In genomic region chr2:67260348-67261277, GRCh38 we compare ENCODE assay signal across 10 cellular contexts.
DNase-seq lines count a peak whose midpoint lies in the region; ATAC-seq and TF ChIP-seq lines count a peak whose summit lies in the region.
"Had no signal": no experiment of that assay in that cellular context is flagged by ENCODE, and none has a peak within 500 bp of the region (broad histone marks: within the 10 kb centered on the region; RNA-seq: fewer than 3 reads in every experiment).

No MANE protein-coding gene starts in this region.

- no peak overlapping the region for H3K27ac Mint-ChIP-seq in activated T-helper 1 cell treated with anti-CD3 and anti-CD28 coated beads, Interleukin-12 subunit alpha, Interleukin-12 subunit beta, Interleukin-2, Interleukin-4 antibody, amounts not matched to agents 30 ng/mL and 10 ng/mL and 1 ng/mL, durations not matched to agents 14 hours and 24 hours and 36 hours
- H3K27ac Mint-ChIP-seq in neural progenitor cell, result no peak overlapping the region
- H3K27ac Mint-ChIP-seq: stimulated activated naive CD8-positive, alpha-beta T cell treated with anti-CD3 and anti-CD28 coated beads, Interleukin-15, Interleukin-2, amounts not matched to agents 100 ng/mL and 50 ng/mL, for 24 hours; T-helper 1 cell treated with Interleukin-12 subunit alpha and Interleukin-12 subunit beta and Interleukin-4 antibody, amounts not matched to agents 30 μg/mL and 1 μg/mL, for 36 hours had no signal

- no peak overlapping the region for H3K9ac ChIP-seq in neural progenitor cell

- no peaks in the 10 kb centered on the region for H3K36me3 Mint-ChIP-seq in activated T-helper 1 cell treated with anti-CD3 and anti-CD28 coated beads, Interleukin-12 subunit alpha, Interleukin-12 subunit beta, Interleukin-2, Interleukin-4 antibody, amounts not matched to agents 30 ng/mL and 10 ng/mL and 1 ng/mL, durations not matched to agents 14 hours and 24 hours and 36 hours (ENCODE audit: low read depth)
- no peaks in the 10 kb centered on the region for H3K36me3 Mint-ChIP-seq in neural progenitor cell

- intact Hi-C loops in adrenal gland (cut with DNase I) (no loop called here), left cardiac atrium (cut with DNase I) (no loop called here), gastrocnemius medialis (cut with DNase I; ENCODE audit: low total_unique reads) (loop anchor here (10.0 kb wide), 1 partner anchor 384 kb away; no protein-coding TSS in a partner anchor)
- intact Hi-C loops in activated T-helper 1 cell treated with anti-CD3 and anti-CD28 coated beads, Interleukin-12 subunit alpha, Interleukin-12 subunit beta, Interleukin-2, Interleukin-4 antibody, amounts not matched to agents 30 ng/mL and 10 ng/mL and 1 ng/mL, durations not matched to agents 14 hours and 24 hours and 36 hours (cut with micrococcal nuclease), result no loop called here

- ATAC-seq in left cardiac atrium (peak; percentile 85 to 90), gastrocnemius medialis (peak; percentile 71 to 77), HG02884 (IDR thresholded peaks at IDR 0.05; ENCODE audit: unreplicated experiment) (no peak)

- no peak overlapping the region for H3K4me2 ChIP-seq in neural progenitor cell

- H3F3A ChIP-seq in neural progenitor cell (ENCODE audit: low read depth), result no peaks in the 10 kb centered on the region

- H3K4me1 ChIP-seq in adrenal gland (replicated peaks in 1 of 2), result peaks cover 9 to 18% of the 10 kb centered on the region in 2 donors
- H3K4me1 ChIP-seq in gastrocnemius medialis, result peaks cover 5 to 9% of the 10 kb centered on the region in 2 donors
- no peaks in the 10 kb centered on the region for H3K4me1 ChIP-seq in neural progenitor cell

- H3K4me3 ChIP-seq in adrenal gland (no peak overlapping the region), gastrocnemius medialis (peak overlapping the region in 1 of 4 donors; percentile 15), neural progenitor cell (no peak overlapping the region)

- no peaks in the 10 kb centered on the region for H3K79me2 ChIP-seq in neural progenitor cell (ENCODE audit: low read depth)

- no peak for TF ChIP-seq CTCF in adrenal gland (IDR thresholded peaks at IDR 0.05)
- TF ChIP-seq CTCF in gastrocnemius medialis (IDR thresholded peaks at IDR 0.05 in 4 of 5, conservative IDR thresholded peaks at IDR 0.05 in 1 of 5), result no peak
- no peak for TF ChIP-seq CTCF in neural progenitor cell (IDR thresholded peaks at IDR 0.05)

- H3K27me3 Mint-ChIP-seq in activated T-helper 1 cell treated with anti-CD3 and anti-CD28 coated beads, Interleukin-12 subunit alpha, Interleukin-12 subunit beta, Interleukin-2, Interleukin-4 antibody, amounts not matched to agents 30 ng/mL and 10 ng/mL and 1 ng/mL, durations not matched to agents 14 hours and 24 hours and 36 hours (ENCODE audit: insufficient read depth), result no peaks in the 10 kb centered on the region
- no peaks in the 10 kb centered on the region for H3K27me3 Mint-ChIP-seq in neural progenitor cell (ENCODE audit: insufficient read depth, low read depth)

- H3K27ac ChIP-seq in adrenal gland (peak overlapping the region in 3 of 5 donors; percentile 40 to 77 (median 70)), gastrocnemius medialis (peak overlapping the region; percentile 23 to 57 (median 28)), neural progenitor cell (no peak overlapping the region)

- H3K4me3 Mint-ChIP-seq in activated T-helper 1 cell treated with anti-CD3 and anti-CD28 coated beads, Interleukin-12 subunit alpha, Interleukin-12 subunit beta, Interleukin-2, Interleukin-4 antibody, amounts not matched to agents 30 ng/mL and 10 ng/mL and 1 ng/mL, durations not matched to agents 14 hours and 24 hours and 36 hours, result no peak overlapping the region
- H3K4me3 Mint-ChIP-seq in neural progenitor cell, result no peak overlapping the region
- H3K4me3 Mint-ChIP-seq: stimulated activated naive CD8-positive, alpha-beta T cell treated with anti-CD3 and anti-CD28 coated beads, Interleukin-15, Interleukin-2, amounts not matched to agents 100 ng/mL and 50 ng/mL, for 24 hours; T-helper 1 cell treated with Interleukin-12 subunit alpha and Interleukin-12 subunit beta and Interleukin-4 antibody, amounts not matched to agents 30 μg/mL and 1 μg/mL, for 36 hours had no signal

- H3K9me3 ChIP-seq in adrenal gland (replicated peaks in 1 of 3) (no peaks in the 10 kb centered on the region), gastrocnemius medialis (no peaks in the 10 kb centered on the region), neural progenitor cell (ENCODE audit: low read depth) (no peaks in the 10 kb centered on the region)

- no peaks in the 10 kb centered on the region for H3K27me3 ChIP-seq in adrenal gland
- no peaks in the 10 kb centered on the region for H3K27me3 ChIP-seq in gastrocnemius medialis
- no peaks in the 10 kb centered on the region for H3K27me3 ChIP-seq in neural progenitor cell

- no peaks in the 10 kb centered on the region for H4K20me1 ChIP-seq in neural progenitor cell (ENCODE audit: low read depth)

- in situ Hi-C loops in gastrocnemius medialis (cut with MboI; ENCODE audit: low sequenced_read_pairs in 4 of 4), result no loop called here

- 55 to 65% (median 59%) methylated on average over 16 of the region's 16 CpGs for WGBS in adrenal gland, 4 donors

- TF ChIP-seq POLR2A in adrenal gland (IDR thresholded peaks at IDR 0.05), result no peak
- no peak for TF ChIP-seq POLR2A in gastrocnemius medialis (IDR thresholded peaks at IDR 0.05)

- no peaks in the 10 kb centered on the region for H3K4me1 Mint-ChIP-seq in activated T-helper 1 cell treated with anti-CD3 and anti-CD28 coated beads, Interleukin-12 subunit alpha, Interleukin-12 subunit beta, Interleukin-2, Interleukin-4 antibody, amounts not matched to agents 30 ng/mL and 10 ng/mL and 1 ng/mL, durations not matched to agents 14 hours and 24 hours and 36 hours (ENCODE audit: low read depth)
- no peaks in the 10 kb centered on the region for H3K4me1 Mint-ChIP-seq in neural progenitor cell

- no peaks in the 10 kb centered on the region for H3K9me3 Mint-ChIP-seq in activated T-helper 1 cell treated with anti-CD3 and anti-CD28 coated beads, Interleukin-12 subunit alpha, Interleukin-12 subunit beta, Interleukin-2, Interleukin-4 antibody, amounts not matched to agents 30 ng/mL and 10 ng/mL and 1 ng/mL, durations not matched to agents 14 hours and 24 hours and 36 hours
- H3K9me3 Mint-ChIP-seq in neural progenitor cell, result no peaks in the 10 kb centered on the region
- H3K9me3 Mint-ChIP-seq: T-helper 1 cell treated with Interleukin-12 subunit alpha and Interleukin-12 subunit beta and Interleukin-4 antibody, amounts not matched to agents 30 μg/mL and 1 μg/mL, for 36 hours had no signal

- DNase-seq in GM04503 (ENCODE audit: low read depth) (peak; percentile 99), adrenal gland (peak; percentile 16 to 82 (median 49)), left cardiac atrium (peak; percentile 68), gastrocnemius medialis (peak; percentile 18 to 48), mesenteric fat pad (ENCODE audit: low spot score) (no peak), neural progenitor cell (ENCODE audit: low spot score) (no peak)
- DNase-seq in activated T-helper 1 cell treated with anti-CD3 and anti-CD28 coated beads, Interleukin-12 subunit alpha, Interleukin-12 subunit beta, Interleukin-2, Interleukin-4 antibody, amounts not matched to agents 30 ng/mL and 10 ng/mL and 1 ng/mL, durations not matched to agents 14 hours and 24 hours and 36 hours (ENCODE audit: low spot score), result no peak

- no peaks in the 10 kb centered on the region for H3K36me3 ChIP-seq in adrenal gland (replicated peaks in 1 of 2)
- no peaks in the 10 kb centered on the region for H3K36me3 ChIP-seq in gastrocnemius medialis
- H3K36me3 ChIP-seq in neural progenitor cell, result no peaks in the 10 kb centered on the region

- no peak overlapping the region for H2AFZ ChIP-seq in neural progenitor cell (replicated peaks)

Comparison
In these comparisons a context has a peak if more than half of its experiments do, and no peak if none do; other contexts are left out.
1. DNase-seq: peak in GM04503 (single experiment), adrenal gland (7 of 7), left cardiac atrium (single experiment) and gastrocnemius medialis (2 of 2); none in activated T-helper 1 cell treated with anti-CD3 and anti-CD28 coated beads, Interleukin-12 subunit alpha, Interleukin-12 subunit beta, Interleukin-2, Interleukin-4 antibody, amounts not matched to agents 30 ng/mL and 10 ng/mL and 1 ng/mL, durations not matched to agents 14 hours and 24 hours and 36 hours (single experiment), mesenteric fat pad (single experiment) and neural progenitor cell (single experiment).